In the genomic region with DNA sequence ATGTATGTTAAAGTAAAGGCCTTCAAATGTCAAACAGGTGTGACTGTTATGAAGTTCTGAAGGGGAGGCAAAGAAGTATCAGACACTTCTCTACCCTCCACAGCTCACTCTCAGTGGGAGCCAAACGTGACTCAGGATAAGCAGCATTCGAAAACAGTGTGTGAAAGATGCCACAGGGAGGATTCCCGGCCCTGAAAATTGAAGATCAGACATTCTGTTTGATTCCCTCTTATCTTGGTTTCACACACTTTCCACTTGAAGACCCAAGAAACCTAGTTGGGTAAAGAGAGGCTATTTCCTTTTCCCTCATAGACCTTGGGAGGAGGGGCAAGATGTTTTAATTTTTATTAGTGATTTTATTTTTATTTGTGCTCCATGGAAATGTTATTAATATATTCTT, we compare ENCODE assay signal across 18 cellular contexts.
"Had no signal": no experiment of that assay in that cellular context is flagged by ENCODE, and none has a peak within 500 bp of the region (broad histone marks: within the 10 kb centered on the region; RNA-seq: fewer than 3 reads in every experiment).

No MANE protein-coding gene starts in this region.

- H3K27ac Mint-ChIP-seq: activated B cell treated with CpG ODN at 0.5 μM for 24 hours; activated CD4-positive, alpha-beta T cell treated with anti-CD3 and anti-CD28 coated beads, Interleukin-2, amount 10 ng/mL, durations not matched to agents 7 days and 5 days; activated naive CD4-positive, alpha-beta T cell treated with anti-CD3 and anti-CD28 coated beads, Interleukin-2, amount 10 ng/mL, durations not matched to agents 7 days and 5 days; mesothelial cell of epicardium; T-cell had no signal

- H3K9ac ChIP-seq: SK-N-SH had no signal

- H3K4me3 ChIP-seq: esophagus squamous epithelium, right lobe of liver, spleen, testis, upper lobe of right lung had no signal

- ATAC-seq: foreskin keratinocyte; right lobe of liver; stimulated activated naive CD8-positive, alpha-beta T cell treated with anti-CD3 and anti-CD28 coated beads, Interleukin-15, amount 100 ng/mL, for 72 hours; T-cell; upper lobe of right lung had no signal

- H3K27me3 ChIP-seq: esophagus squamous epithelium, foreskin keratinocyte, right lobe of liver, spleen, testis, upper lobe of right lung had no signal

- H3K4me3 Mint-ChIP-seq: activated B cell treated with CpG ODN at 0.5 μM for 24 hours; activated CD4-positive, alpha-beta T cell treated with anti-CD3 and anti-CD28 coated beads, Interleukin-2, amount 10 ng/mL, durations not matched to agents 7 days and 5 days; activated naive CD4-positive, alpha-beta T cell treated with anti-CD3 and anti-CD28 coated beads, Interleukin-2, amount 10 ng/mL, durations not matched to agents 7 days and 5 days; mesothelial cell of epicardium; neural crest cell; stimulated activated naive CD8-positive, alpha-beta T cell treated with anti-CD3 and anti-CD28 coated beads, Interleukin-15, amount 100 ng/mL, for 72 hours; T-cell had no signal

- H3K36me3 ChIP-seq: esophagus squamous epithelium, right lobe of liver, upper lobe of right lung had no signal

- H3K9me3 ChIP-seq: esophagus squamous epithelium, right lobe of liver, SK-N-SH, spleen, testis, upper lobe of right lung had no signal

- H3K36me3 Mint-ChIP-seq: activated naive CD4-positive, alpha-beta T cell treated with anti-CD3 and anti-CD28 coated beads, Interleukin-2, amount 10 ng/mL, durations not matched to agents 7 days and 5 days; mesothelial cell of epicardium had no signal

- H3K4me2 ChIP-seq: SK-N-SH had no signal

- H3K4me1 Mint-ChIP-seq: activated B cell treated with CpG ODN at 0.5 μM for 24 hours; activated naive CD4-positive, alpha-beta T cell treated with anti-CD3 and anti-CD28 coated beads, Interleukin-2, amount 10 ng/mL, durations not matched to agents 7 days and 5 days had no signal

- H3K9me3 Mint-ChIP-seq: activated B cell treated with CpG ODN at 0.5 μM for 24 hours; activated naive CD4-positive, alpha-beta T cell treated with anti-CD3 and anti-CD28 coated beads, Interleukin-2, amount 10 ng/mL, durations not matched to agents 7 days and 5 days; mesothelial cell of epicardium; neural crest cell; stimulated activated naive CD8-positive, alpha-beta T cell treated with anti-CD3 and anti-CD28 coated beads, Interleukin-15, amount 100 ng/mL, for 72 hours; T-cell had no signal

- H3K27ac ChIP-seq: esophagus squamous epithelium, foreskin keratinocyte, right lobe of liver, spleen, upper lobe of right lung had no signal

- H3K4me1 ChIP-seq: esophagus squamous epithelium, foreskin keratinocyte, spleen, upper lobe of right lung had no signal

- DNase-seq: activated B cell treated with CpG ODN at 0.5 μM for 24 hours; activated CD4-positive, alpha-beta T cell treated with anti-CD3 and anti-CD28 coated beads, Interleukin-2, amount 10 ng/mL, durations not matched to agents 7 days and 5 days; activated CD8-positive, alpha-beta memory T cell treated with anti-CD3 and anti-CD28 coated beads, Interleukin-2, amount 50 U/mL, for 48 hours; activated naive CD4-positive, alpha-beta T cell treated with anti-CD3 and anti-CD28 coated beads, Interleukin-2, amount 10 ng/mL, durations not matched to agents 7 days and 5 days; caudate nucleus; esophagus squamous epithelium; foreskin keratinocyte; kidney glomerular epithelial cell; right lobe of liver; SK-N-SH; spleen; stimulated activated naive CD8-positive, alpha-beta T cell treated with anti-CD3 and anti-CD28 coated beads, Interleukin-15, amount 100 ng/mL, for 72 hours; T-cell; T1000; testis; upper lobe of right lung had no signal

- H3K27me3 Mint-ChIP-seq: activated B cell treated with CpG ODN at 0.5 μM for 24 hours; activated CD4-positive, alpha-beta T cell treated with anti-CD3 and anti-CD28 coated beads, Interleukin-2, amount 10 ng/mL, durations not matched to agents 7 days and 5 days; activated naive CD4-positive, alpha-beta T cell treated with anti-CD3 and anti-CD28 coated beads, Interleukin-2, amount 10 ng/mL, durations not matched to agents 7 days and 5 days; stimulated activated naive CD8-positive, alpha-beta T cell treated with anti-CD3 and anti-CD28 coated beads, Interleukin-15, amount 100 ng/mL, for 72 hours; T-cell had no signal
